ENCODE assay signal across 20 cellular contexts in genomic region chr21:43001316-43001715, GRCh38. TPM values are rescaled to one million over a fixed set of nuclear protein-coding genes. Genes with fewer than 3 reads are reported as not detected.
DNase-seq lines count a peak whose midpoint lies in the region; ATAC-seq and TF ChIP-seq lines count a peak whose summit lies in the region.
"Had no signal": no experiment of that assay in that cellular context is flagged by ENCODE, and none has a peak within 500 bp of the region (broad histone marks: within the 10 kb centered on the region; RNA-seq: fewer than 3 reads in every experiment).

No MANE protein-coding gene starts in this region.

- H3F3A ChIP-seq in neural progenitor cell (ENCODE audit: low read depth): no peaks in the 10 kb centered on the region

- CTCF ChIA-PET in OCI-LY7 (lab: Charles Lee; ENCODE audit: unreplicated experiment): no interaction called here
- CTCF ChIA-PET in T-cell (lab: Charles Lee): no interaction called here

- no peaks in the 10 kb centered on the region for H3K4me1 ChIP-seq in RWPE2 (ENCODE audit: insufficient read depth, poor library complexity, severe bottlenecking)
- H3K4me1 ChIP-seq in sigmoid colon: peaks cover 0 to 39% (median 33%) of the 10 kb centered on the region in 4 donors
- no peaks in the 10 kb centered on the region for H3K4me1 ChIP-seq in neural progenitor cell
- no peaks in the 10 kb centered on the region for H3K4me1 ChIP-seq in OCI-LY7 (ENCODE audit: insufficient read depth, low read length, poor library complexity, severe bottlenecking)
- H3K4me1 ChIP-seq: BLaER1, breast epithelium, upper lobe of left lung had no signal

- no peaks in the 10 kb centered on the region for H3K27me3 ChIP-seq in RWPE2 (ENCODE audit: insufficient read depth, poor library complexity, severe bottlenecking)
- no peaks in the 10 kb centered on the region for H3K27me3 ChIP-seq in sigmoid colon
- no peaks in the 10 kb centered on the region for H3K27me3 ChIP-seq in neural progenitor cell
- H3K27me3 ChIP-seq: BLaER1, breast epithelium, upper lobe of left lung had no signal

- 60 to 65% methylated on average over 4 of the region's 4 CpGs for WGBS in sigmoid colon, 2 donors

- no peaks in the 10 kb centered on the region for H4K20me1 ChIP-seq in neural progenitor cell (ENCODE audit: low read depth)
- no peaks in the 10 kb centered on the region for H4K20me1 ChIP-seq in OCI-LY7 (ENCODE audit: insufficient read depth, low read length)

- POLR2A ChIA-PET in OCI-LY7 (lab: Charles Lee) (no interaction called here), T-cell (lab: Charles Lee) (no interaction called here)

- no peaks in the 10 kb centered on the region for H3K9me2 ChIP-seq in OCI-LY7 (ENCODE audit: insufficient read depth, low read length)

- peaks cover 21% of the 10 kb centered on the region for H3K9me3 Mint-ChIP-seq in glutamatergic neuron (ENCODE audit: unreplicated experiment)
- peaks cover 39% of the 10 kb centered on the region for H3K9me3 Mint-ChIP-seq in neural progenitor cell
- peaks cover 2 to 8% (median 4%) of the 10 kb centered on the region in 3 donors for H3K9me3 Mint-ChIP-seq in T-cell

- TF ChIP-seq POLR2A in sigmoid colon (IDR thresholded peaks at IDR 0.05): no peak

- intact Hi-C loops in sigmoid colon (cut with DNase I): no loop called here
- intact Hi-C loops in OCI-LY7 (cut with micrococcal nuclease; ENCODE audit: unreplicated experiment): no loop called here

- BruUV-seq in OCI-LY7 (replicated peaks; lab: Mats Ljungman, UMichigan): no TSS peak

- H3K4me3 Mint-ChIP-seq in glutamatergic neuron (ENCODE audit: unreplicated experiment) (peak overlapping the region; percentile 25), neural progenitor cell (no peak overlapping the region), T-cell (no peak overlapping the region)
- H3K4me3 Mint-ChIP-seq: activated CD4-positive, alpha-beta memory T cell treated with anti-CD3 and anti-CD28 coated beads, Interleukin-2, amount 10 ng/mL, durations not matched to agents 7 days and 5 days; stimulated activated naive CD8-positive, alpha-beta T cell treated with anti-CD3 and anti-CD28 coated beads, Interleukin-15, amount 100 ng/mL, for 72 hours had no signal

- H3K9me3 ChIP-seq in RWPE2 (ENCODE audit: severe bottlenecking) (peaks cover 5% of the 10 kb centered on the region), sigmoid colon (no peaks in the 10 kb centered on the region), neural progenitor cell (ENCODE audit: low read depth) (no peaks in the 10 kb centered on the region), OCI-LY7 (ENCODE audit: low read length) (peaks cover 29% of the 10 kb centered on the region)

- H3K36me3 ChIP-seq in RWPE2 (ENCODE audit: low read depth) (peaks cover 6% of the 10 kb centered on the region), sigmoid colon (peaks cover 0 to 11% (median 0%) of the 10 kb centered on the region in 4 donors), neural progenitor cell (no peaks in the 10 kb centered on the region), OCI-LY7 (ENCODE audit: insufficient read depth, low read length) (peaks cover 37% of the 10 kb centered on the region)
- H3K36me3 ChIP-seq: breast epithelium had no signal

- H3K4me3 ChIP-seq in RWPE2 (ENCODE audit: severe bottlenecking): no peak overlapping the region
- no peak overlapping the region for H3K4me3 ChIP-seq in sigmoid colon
- no peak overlapping the region for H3K4me3 ChIP-seq in neural progenitor cell
- no peak overlapping the region for H3K4me3 ChIP-seq in OCI-LY7 (ENCODE audit: low read depth, low read length, poor library complexity, severe bottlenecking)
- H3K4me3 ChIP-seq: BLaER1, breast epithelium, GM12878, upper lobe of left lung had no signal

- H3K36me3 Mint-ChIP-seq in glutamatergic neuron (ENCODE audit: unreplicated experiment): peaks cover 20% of the 10 kb centered on the region
- H3K36me3 Mint-ChIP-seq in neural progenitor cell: peaks cover 36% of the 10 kb centered on the region
- H3K36me3 Mint-ChIP-seq in T-cell: peaks cover 40% of the 10 kb centered on the region

- TF ChIP-seq EP300 in sigmoid colon (IDR thresholded peaks at IDR 0.05): peak; percentile 78 to 94 (median 86)

- H3K4me2 ChIP-seq in neural progenitor cell: no peak overlapping the region
- no peak overlapping the region for H3K4me2 ChIP-seq in OCI-LY7 (ENCODE audit: low read length)
- H3K4me2 ChIP-seq: BLaER1 had no signal

- H3K27ac Mint-ChIP-seq in glutamatergic neuron (ENCODE audit: unreplicated experiment) (no peak overlapping the region), neural progenitor cell (no peak overlapping the region), T-cell (no peak overlapping the region)
- H3K27ac Mint-ChIP-seq: activated CD4-positive, alpha-beta memory T cell treated with anti-CD3 and anti-CD28 coated beads, Interleukin-2, amount 10 ng/mL, durations not matched to agents 7 days and 5 days; stimulated activated naive CD8-positive, alpha-beta T cell treated with anti-CD3 and anti-CD28 coated beads, Interleukin-15, amount 100 ng/mL, for 72 hours had no signal

- peak; percentile 31; the same call in 1 of the 3 replicates for ATAC-seq in RWPE2 (ENCODE audit: low read depth)
- no peak for ATAC-seq in T-cell (replicated peaks in 1 of 4)
- ATAC-seq: GM12878; HepG2; stimulated activated naive CD8-positive, alpha-beta T cell treated with anti-CD3 and anti-CD28 coated beads, Interleukin-15, amount 100 ng/mL, for 72 hours had no signal

- DNase-seq in Ammon's horn (ENCODE audit: low spot score) (peak; percentile 41), RWPE2 (ENCODE audit: low spot score) (no peak), glutamatergic neuron (no peak), sigmoid colon (peak; percentile 91), neural progenitor cell (ENCODE audit: low spot score) (no peak), OCI-LY7 (ENCODE audit: low spot score) (no peak), T-cell (no peak), SIG-M5 (lab: John Stamatoyannopoulos, UW) (no peak)
- DNase-seq: activated CD4-positive, alpha-beta memory T cell treated with anti-CD3 and anti-CD28 coated beads, Interleukin-2, amount 10 ng/mL, durations not matched to agents 7 days and 5 days; activated T-cell treated with anti-CD3 and anti-CD28 coated beads for 4 hours; COR-L47; cortex of kidney; DMS79; stimulated activated CD4-positive, alpha-beta T cell treated with anti-CD3 and anti-CD28 coated beads, Interleukin-4, amount 100 ng/mL, for 4 hours; stimulated activated naive CD8-positive, alpha-beta T cell treated with anti-CD3 and anti-CD28 coated beads, Interleukin-15, amount 100 ng/mL, for 72 hours; upper lobe of left lung had no signal

- no peaks in the 10 kb centered on the region for H3K79me2 ChIP-seq in neural progenitor cell (ENCODE audit: low read depth)
- H3K79me2 ChIP-seq in OCI-LY7 (ENCODE audit: insufficient read depth, low read depth, low read length): no peaks in the 10 kb centered on the region

- no peak overlapping the region for H3K9ac ChIP-seq in neural progenitor cell
- H3K9ac ChIP-seq: BLaER1 had no signal

- H3K27ac ChIP-seq in RWPE2 (ENCODE audit: poor library complexity, severe bottlenecking) (no peak overlapping the region), sigmoid colon (peak overlapping the region; percentile 0 to 80 (median 74)), neural progenitor cell (no peak overlapping the region), OCI-LY7 (ENCODE audit: low read depth, low read length, poor library complexity, severe bottlenecking) (no peak overlapping the region)
- H3K27ac ChIP-seq: BLaER1, breast epithelium, upper lobe of left lung had no signal

- no peak overlapping the region for H2AFZ ChIP-seq in neural progenitor cell (replicated peaks)
- no peak overlapping the region for H2AFZ ChIP-seq in OCI-LY7 (ENCODE audit: low read length)

- TF ChIP-seq CTCF in RWPE2 (IDR thresholded peaks at IDR 0.05; ENCODE audit: poor library complexity, severe bottlenecking): no peak
- no peak for TF ChIP-seq CTCF in glutamatergic neuron (IDR thresholded peaks at IDR 0.05; ENCODE audit: partially characterized antibody, unreplicated experiment)
- no peak for TF ChIP-seq CTCF in sigmoid colon (IDR thresholded peaks at IDR 0.05)
- TF ChIP-seq CTCF in neural progenitor cell (IDR thresholded peaks at IDR 0.05): no peak
- no peak for TF ChIP-seq CTCF in OCI-LY7 (conservative IDR thresholded peaks at IDR 0.05; ENCODE audit: low read length)

- peaks cover 8% of the 10 kb centered on the region for H3K27me3 Mint-ChIP-seq in glutamatergic neuron (ENCODE audit: unreplicated experiment)
- peaks cover 7% of the 10 kb centered on the region for H3K27me3 Mint-ChIP-seq in neural progenitor cell (ENCODE audit: insufficient read depth, low read depth)
- no peaks in the 10 kb centered on the region for H3K27me3 Mint-ChIP-seq in T-cell
- H3K27me3 Mint-ChIP-seq: activated CD4-positive, alpha-beta memory T cell treated with anti-CD3 and anti-CD28 coated beads, Interleukin-2, amount 10 ng/mL, durations not matched to agents 7 days and 5 days; stimulated activated naive CD8-positive, alpha-beta T cell treated with anti-CD3 and anti-CD28 coated beads, Interleukin-15, amount 100 ng/mL, for 72 hours had no signal

- no peaks in the 10 kb centered on the region for H3K4me1 Mint-ChIP-seq in glutamatergic neuron (ENCODE audit: low read depth, unreplicated experiment)
- no peaks in the 10 kb centered on the region for H3K4me1 Mint-ChIP-seq in neural progenitor cell
- peaks cover 1 to 6% (median 2%) of the 10 kb centered on the region in 3 donors for H3K4me1 Mint-ChIP-seq in T-cell

RNA-seq across cellular contexts. Expression of gene PKNOX1, which starts 27.0 kb away (rescaled TPM):
- total RNA-seq in glutamatergic neuron (ENCODE audit: unreplicated experiment) (28.7 TPM), sigmoid colon (10 to 100 TPM in 3 of 4 donors, 1 to 10 TPM in 1; 9.6 to 19.4 (median 14.0) TPM), neural progenitor cell (ENCODE audit: low replicate concordance) (10.3 and 11.0 TPM in 2 replicates), OCI-LY7 (2022) (23.4 and 32.9 TPM in 2 replicates), T-cell (10 to 100 TPM; 14.4 to 21.7 (median 18.6) TPM)
- polyA plus RNA-seq in sigmoid colon: 1 to 10 TPM; 3.6 to 8.5 (median 8.1) TPM
- total RNA-seq in OCI-LY7 (2014; rRNA removed; shearing (Covaris generic)): 23.7 and 25.5 TPM in 2 replicates

Comparison
In these comparisons a context has a peak if more than half of its experiments do, and no peak if none do; other contexts are left out.
1. DNase-seq: peak in Ammon's horn (single experiment) and sigmoid colon (single experiment); none in RWPE2 (single experiment), glutamatergic neuron (single experiment), neural progenitor cell (single experiment), OCI-LY7 (single experiment), T-cell (0 of 34) and SIG-M5 (single experiment).
2. H3K27ac ChIP-seq: peak in sigmoid colon (4 of 4); none in RWPE2 (single experiment), neural progenitor cell (single experiment) and OCI-LY7 (single experiment).